8 cellular contexts compared by ENCODE assay signal in the genomic region with DNA sequence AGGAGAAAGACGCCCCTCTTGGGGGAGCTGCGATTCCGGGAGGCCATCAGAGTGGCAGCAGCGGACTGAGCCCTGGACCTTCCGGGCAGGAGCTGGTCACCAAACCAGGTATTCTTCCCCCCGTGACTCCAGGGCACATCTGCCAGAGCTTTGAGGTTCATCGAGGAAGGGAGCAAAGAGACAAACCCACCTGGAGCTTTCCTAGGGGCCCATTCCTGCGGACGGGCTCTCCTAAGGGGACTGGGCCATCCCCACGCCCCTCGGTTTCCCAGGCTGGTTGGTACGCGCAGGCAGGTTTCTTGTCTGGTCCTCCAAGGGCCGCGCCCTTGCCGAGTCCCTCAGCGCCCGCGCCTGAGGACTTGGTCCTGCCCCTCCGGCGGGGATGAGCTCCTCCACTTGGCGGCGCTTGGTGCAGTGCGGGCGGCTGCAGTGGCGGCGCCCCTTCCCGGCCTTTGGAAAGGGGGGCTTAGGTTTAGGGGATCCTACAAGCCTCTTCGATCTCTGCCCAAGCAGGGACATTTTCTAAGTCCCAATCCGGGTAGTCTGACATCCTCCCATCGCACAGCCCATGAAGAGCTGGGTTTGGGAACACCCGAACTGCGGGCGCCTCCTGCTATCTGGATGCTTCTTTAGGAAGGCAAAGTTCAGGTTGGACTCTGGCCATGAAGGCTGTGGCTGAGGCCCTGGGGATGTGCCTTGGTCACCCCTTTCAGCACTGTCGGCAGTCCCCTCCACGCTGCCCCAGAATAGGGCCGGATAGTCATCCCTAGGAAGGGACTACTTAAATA. TPM values are rescaled to one million over a fixed set of nuclear protein-coding genes. Genes with fewer than 3 reads are reported as not detected.
DNase-seq lines count a peak whose midpoint lies in the region; TF ChIP-seq lines count a peak whose summit lies in the region.

No MANE protein-coding gene starts in this region.

- H3K4me3 Mint-ChIP-seq in progenitor cell of endocrine pancreas (ENCODE audit: low read depth): peak overlapping the region; percentile 87

- peaks cover 12% of the 10 kb centered on the region for H3K4me1 Mint-ChIP-seq in progenitor cell of endocrine pancreas (ENCODE audit: low read depth)

- TF ChIP-seq CTCF in 22Rv1 (IDR thresholded peaks at IDR 0.05) (peak; percentile 76), astrocyte of the cerebellum (IDR thresholded peaks at IDR 0.05; ENCODE audit: low read depth, low read length, missing control alignments) (peak; percentile 53), progenitor cell of endocrine pancreas (IDR thresholded peaks at IDR 0.05; ENCODE audit: unreplicated experiment) (peak; percentile 41)

- in situ Hi-C loops in astrocyte of the cerebellum (cut with HindIII; ENCODE audit: low sequenced_read_pairs): no loop called here

- H3K4me3 ChIP-seq in astrocyte of the cerebellum (ENCODE audit: low read depth, low read length): peak overlapping the region; percentile 72

- peaks cover 4% of the 10 kb centered on the region for H3K36me3 Mint-ChIP-seq in progenitor cell of endocrine pancreas (ENCODE audit: insufficient read depth)

- DNase-seq in GM04504 (ENCODE audit: low read depth) (peak; percentile 39), NCI-H748 treated with DMSO at 0.1 percent for 48 hours (lab: John Stamatoyannopoulos, UW) (peak; percentile 7), astrocyte of the cerebellum (ENCODE audit: low read depth) (no peak), hepatic stellate cell (ENCODE audit: low spot score) (peak; percentile 72), progenitor cell of endocrine pancreas (ENCODE audit: low spot score, unreplicated experiment) (peak; percentile 40), GF-D8 (lab: John Stamatoyannopoulos, UW) (no peak), NCI-H1694 (lab: John Stamatoyannopoulos, UW) (no peak)

- peaks cover 7% of the 10 kb centered on the region for H3K27me3 Mint-ChIP-seq in progenitor cell of endocrine pancreas

- H3K27ac ChIP-seq in 22Rv1: peak overlapping the region; percentile 89

- no peaks in the 10 kb centered on the region for H3K9me3 Mint-ChIP-seq in progenitor cell of endocrine pancreas (ENCODE audit: low read depth)

- H3K27ac Mint-ChIP-seq in progenitor cell of endocrine pancreas: peak overlapping the region; percentile 93

RNA-seq across cellular contexts. Expression of gene STBD1, which starts 0.5 kb away (rescaled TPM):
- 1.9 TPM in 2 replicates for total RNA-seq in progenitor cell of endocrine pancreas

RNA-seq across cellular contexts. Expression of gene FAM47E, which starts 55.6 kb away (rescaled TPM):
- total RNA-seq in progenitor cell of endocrine pancreas: 3.4 and 4.0 TPM in 2 replicates

Comparison
In these comparisons a context has a peak if more than half of its experiments do, and no peak if none do; other contexts are left out.
1. DNase-seq: peak in GM04504 (single experiment), NCI-H748 treated with DMSO at 0.1 percent for 48 hours (single experiment), hepatic stellate cell (single experiment) and progenitor cell of endocrine pancreas (single experiment); none in astrocyte of the cerebellum (single experiment), GF-D8 (single experiment) and NCI-H1694 (single experiment).
2. Peak in every context shown above with its lines, with median percentiles within 50 percentile points of each other: CTCF ChIP-seq.